In the genomic region with DNA sequence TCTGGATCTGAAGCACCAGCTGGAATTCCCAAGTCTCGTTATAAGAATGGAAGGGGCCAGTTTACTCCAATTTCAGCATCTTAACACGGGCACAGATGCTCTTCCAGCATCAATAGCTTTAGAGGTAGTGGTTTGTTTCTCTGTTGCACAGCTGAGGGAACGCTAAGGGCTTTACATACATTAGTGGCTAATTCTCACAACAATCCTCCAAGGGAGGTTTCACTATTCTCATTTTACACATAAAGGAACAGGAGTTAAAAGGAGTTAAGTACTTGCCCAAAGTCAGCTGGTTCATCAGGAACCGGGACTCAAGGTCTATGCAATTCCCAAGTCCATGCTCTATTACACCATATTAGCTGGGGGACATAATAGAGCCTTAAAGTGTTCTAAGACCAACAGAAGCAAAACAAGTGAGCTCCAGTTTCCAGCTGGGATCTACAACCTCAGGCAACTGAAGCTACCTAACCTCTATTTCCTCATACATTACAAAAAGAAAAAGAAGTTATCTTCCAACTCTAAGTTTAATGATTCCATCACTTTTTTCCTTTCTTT, we compare ENCODE assay signal across 13 cellular contexts. TPM values are rescaled to one million over a fixed set of nuclear protein-coding genes. Genes with fewer than 3 reads are reported as not detected.
DNase-seq lines count a peak whose midpoint lies in the region; ATAC-seq and TF ChIP-seq lines count a peak whose summit lies in the region.
"Had no signal": no experiment of that assay in that cellular context is flagged by ENCODE, and none has a peak within 500 bp of the region (broad histone marks: within the 10 kb centered on the region; RNA-seq: fewer than 3 reads in every experiment).

No MANE protein-coding gene starts in this region.

- H3K4me3 ChIP-seq in SU-DHL-6 (ENCODE audit: insufficient read depth, low read length, poor library complexity, severe bottlenecking) (no peak overlapping the region), gastroesophageal sphincter (no peak overlapping the region), tibial artery (no peak overlapping the region)
- H3K4me3 ChIP-seq: left ventricle myocardium inferior, testis had no signal

- peaks cover 79% of the 10 kb centered on the region for H3K79me2 ChIP-seq in SU-DHL-6 (ENCODE audit: insufficient read depth, low read length)

- no peaks in the 10 kb centered on the region for H3K9me3 Mint-ChIP-seq in T-helper 2 cell treated with Interferon-gamma antibody and Interleukin-4, amounts not matched to agents 5 μg/mL and 100 μg/mL, for 36 hours

- TF ChIP-seq POLR2A in gastroesophageal sphincter (IDR thresholded peaks at IDR 0.05), result no peak

- no peak overlapping the region for H2AFZ ChIP-seq in SU-DHL-6 (ENCODE audit: low read depth, low read length, severe bottlenecking)

- H3K4me2 ChIP-seq in SU-DHL-6 (ENCODE audit: low read depth, low read length, poor library complexity, severe bottlenecking), result peak overlapping the region; percentile 75

- intact Hi-C loops in tibial artery (cut with DNase I; ENCODE audit: low total_unique reads), result no loop called here

- WGBS in gastroesophageal sphincter (ENCODE audit: low coverage in 1 of 2), 2 donors, result 49 to 50% methylated on average over 3 to 4 of the region's 4 CpGs

- H3K27me3 Mint-ChIP-seq in T-helper 2 cell treated with Interferon-gamma antibody and Interleukin-4, amounts not matched to agents 5 μg/mL and 100 μg/mL, for 36 hours (ENCODE audit: low read depth), result no peaks in the 10 kb centered on the region

- H3K4me1 Mint-ChIP-seq in T-helper 2 cell treated with Interferon-gamma antibody and Interleukin-4, amounts not matched to agents 5 μg/mL and 100 μg/mL, for 36 hours (ENCODE audit: low read depth), result peaks cover 63% of the 10 kb centered on the region
- H3K4me1 Mint-ChIP-seq: neural crest cell had no signal

- TF ChIP-seq CTCF in SU-DHL-6 (IDR thresholded peaks at IDR 0.05; ENCODE audit: insufficient read depth, low read length, poor library complexity, severe bottlenecking) (no peak), gastroesophageal sphincter (IDR thresholded peaks at IDR 0.05) (no peak), tibial artery (IDR thresholded peaks at IDR 0.05) (no peak)

- H3K27me3 ChIP-seq in SU-DHL-6 (ENCODE audit: low read length) (no peaks in the 10 kb centered on the region), gastroesophageal sphincter (no peaks in the 10 kb centered on the region), tibial artery (no peaks in the 10 kb centered on the region)
- H3K27me3 ChIP-seq: testis had no signal

- H3K9me3 ChIP-seq in SU-DHL-6 (ENCODE audit: insufficient read depth, low read length) (no peaks in the 10 kb centered on the region), gastroesophageal sphincter (no peaks in the 10 kb centered on the region), tibial artery (no peaks in the 10 kb centered on the region)
- H3K9me3 ChIP-seq: left ventricle myocardium inferior, testis had no signal

- TF ChIP-seq EP300 in gastroesophageal sphincter (IDR thresholded peaks at IDR 0.05), result no peak

- H3K27ac Mint-ChIP-seq in T-helper 2 cell treated with Interferon-gamma antibody and Interleukin-4, amounts not matched to agents 5 μg/mL and 100 μg/mL, for 36 hours, result peak overlapping the region; percentile 17

- peak overlapping the region; percentile 25 for H3K9ac ChIP-seq in SU-DHL-6 (ENCODE audit: low read length)

- peaks cover 4 to 22% (median 5%) of the 10 kb centered on the region in 3 donors for H3K4me1 ChIP-seq in gastroesophageal sphincter
- H3K4me1 ChIP-seq in tibial artery, result peaks cover 0 to 35% (median 11%) of the 10 kb centered on the region in 4 donors
- H3K4me1 ChIP-seq: testis had no signal

- H3K36me3 ChIP-seq in SU-DHL-6 (ENCODE audit: low read length) (peaks cover 8% of the 10 kb centered on the region; the same call in 1 of the 2 replicates), gastroesophageal sphincter (peaks cover 0 to 29% of the 10 kb centered on the region in 2 donors), tibial artery (no peaks in the 10 kb centered on the region)

- no peak for ATAC-seq in gastroesophageal sphincter

- H3F3A ChIP-seq in SU-DHL-6 (ENCODE audit: insufficient read depth), result peaks cover 48% of the 10 kb centered on the region

- no peak for DNase-seq in T-helper 2 cell treated with Interferon-gamma antibody and Interleukin-4, amounts not matched to agents 5 μg/mL and 100 μg/mL, for 36 hours (ENCODE audit: low spot score)
- DNase-seq in T-helper 2 cell (no peak), tibial artery (no peak), NCI-H510A treated with DMSO at 0.1 percent for 48 hours (lab: John Stamatoyannopoulos, UW) (no peak), SK-N-DZ (ENCODE audit: low spot score) (no peak)
- no peak for DNase-seq in stimulated activated CD4-positive, alpha-beta T cell treated with anti-CD3 and anti-CD28 coated beads, Interleukin-2, amount 100 ng/mL, for 48 hours
- DNase-seq: hypothalamus, left ventricle myocardium inferior, T-helper 1 cell, testis had no signal

- H3K36me3 Mint-ChIP-seq in T-helper 2 cell treated with Interferon-gamma antibody and Interleukin-4, amounts not matched to agents 5 μg/mL and 100 μg/mL, for 36 hours (ENCODE audit: low read depth), result peaks cover 53% of the 10 kb centered on the region

- H3K27ac ChIP-seq in SU-DHL-6 (ENCODE audit: low read depth, low read length) (peak overlapping the region; percentile 94), gastroesophageal sphincter (peak overlapping the region; percentile 48 to 76 (median 52)), tibial artery (peak overlapping the region; percentile 6 to 46)
- H3K27ac ChIP-seq: left ventricle myocardium inferior, testis had no signal

- no peak overlapping the region for H3K4me3 Mint-ChIP-seq in T-helper 2 cell treated with Interferon-gamma antibody and Interleukin-4, amounts not matched to agents 5 μg/mL and 100 μg/mL, for 36 hours
- H3K4me3 Mint-ChIP-seq: neural crest cell had no signal

- no peaks in the 10 kb centered on the region for H3K9me2 ChIP-seq in SU-DHL-6 (replicated peaks; ENCODE audit: insufficient read depth, low read length)

- H4K20me1 ChIP-seq in SU-DHL-6 (ENCODE audit: low read depth, low read length), result no peaks in the 10 kb centered on the region

RNA-seq across cellular contexts. Expression of a gene that starts 9.9 kb away (rescaled TPM):
- 10 to 100 TPM; 35.5 to 58.0 (median 52.1) TPM for total RNA-seq in gastroesophageal sphincter
- 79.7 and 80.4 TPM in 2 replicates for polyA plus RNA-seq in SK-N-DZ (2014; cell fraction: cytosol; rRNA removed)
- 101 and 103 TPM in 2 replicates for polyA plus RNA-seq in SK-N-DZ (2014; cell fraction: nucleus; rRNA removed)

Comparison
In these comparisons a context has a peak if more than half of its experiments do, and no peak if none do; other contexts are left out.
1. H3K27ac ChIP-seq: peak in every context shown above with its lines; median percentile 94 in SU-DHL-6; 52 in gastroesophageal sphincter; 26 in tibial artery.